18 cellular contexts compared by ENCODE assay signal in the genomic region with DNA sequence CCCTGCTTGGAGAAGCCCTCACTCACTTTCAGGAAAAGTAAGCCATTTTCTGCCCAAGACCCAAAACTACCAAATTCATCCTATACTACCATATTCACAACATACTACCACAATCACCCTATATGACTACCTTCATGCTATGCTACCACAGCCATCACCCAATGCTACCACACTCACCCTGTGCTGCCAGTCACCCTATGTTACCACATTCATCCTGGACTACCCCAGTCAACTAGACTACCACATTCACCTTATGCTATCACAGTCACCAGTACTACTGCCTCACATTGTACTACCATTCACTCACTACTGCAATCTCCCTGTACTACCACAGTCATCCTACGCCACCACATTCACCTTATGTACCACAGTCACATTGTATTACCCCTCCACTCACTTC. TPM values are rescaled to one million over a fixed set of nuclear protein-coding genes. Genes with fewer than 3 reads are reported as not detected.
DNase-seq lines count a peak whose midpoint lies in the region; ATAC-seq and TF ChIP-seq lines count a peak whose summit lies in the region.
"Had no signal": no experiment of that assay in that cellular context is flagged by ENCODE, and none has a peak within 500 bp of the region (broad histone marks: within the 10 kb centered on the region; RNA-seq: fewer than 3 reads in every experiment).

No MANE protein-coding gene starts in this region.

- H3K27ac Mint-ChIP-seq in activated CD8-positive, alpha-beta T cell treated with anti-CD3 and anti-CD28 coated beads for 36 hours: no peak overlapping the region
- H3K27ac Mint-ChIP-seq in activated CD8-positive, alpha-beta T cell treated with anti-CD3 and anti-CD28 coated beads, Interleukin-2, amount 10 ng/mL, durations not matched to agents 7 days and 5 days: no peak overlapping the region
- H3K27ac Mint-ChIP-seq in stimulated activated naive CD8-positive, alpha-beta T cell treated with anti-CD3 and anti-CD28 coated beads, Interleukin-15, amount 100 ng/mL, for 72 hours: no peak overlapping the region
- H3K27ac Mint-ChIP-seq in endodermal cell: no peak overlapping the region
- no peak overlapping the region for H3K27ac Mint-ChIP-seq in stimulated activated effector memory CD8-positive, alpha-beta T cell treated with anti-CD3 and anti-CD28 coated beads, Interleukin-12 subunit alpha, Interleukin-12 subunit beta, amount 100 ng/mL, for 72 hours
- H3K27ac Mint-ChIP-seq: CD8-positive, alpha-beta memory T cell had no signal

- H3K9ac ChIP-seq in endodermal cell (ENCODE audit: extremely low read depth, low read length, poor library complexity, severe bottlenecking): no peak overlapping the region
- H3K9ac ChIP-seq: BLaER1, GM23248 had no signal

- H3K4me3 Mint-ChIP-seq in activated CD8-positive, alpha-beta T cell treated with anti-CD3 and anti-CD28 coated beads for 36 hours: no peak overlapping the region
- H3K4me3 Mint-ChIP-seq in activated CD8-positive, alpha-beta T cell treated with anti-CD3 and anti-CD28 coated beads, Interleukin-2, amount 10 ng/mL, durations not matched to agents 7 days and 5 days: no peak overlapping the region
- H3K4me3 Mint-ChIP-seq in stimulated activated naive CD8-positive, alpha-beta T cell treated with anti-CD3 and anti-CD28 coated beads, Interleukin-15, amount 100 ng/mL, for 72 hours: no peak overlapping the region
- H3K4me3 Mint-ChIP-seq in endodermal cell: no peak overlapping the region
- no peak overlapping the region for H3K4me3 Mint-ChIP-seq in stimulated activated effector memory CD8-positive, alpha-beta T cell treated with anti-CD3 and anti-CD28 coated beads, Interleukin-12 subunit alpha, Interleukin-12 subunit beta, amount 100 ng/mL, for 72 hours
- H3K4me3 Mint-ChIP-seq: CD8-positive, alpha-beta memory T cell had no signal

- no peak overlapping the region for H3K27ac ChIP-seq in endodermal cell (ENCODE audit: low read depth, low read length)
- H3K27ac ChIP-seq in caudate nucleus (ENCODE audit: low read depth, low read length): no peak overlapping the region
- H3K27ac ChIP-seq: BLaER1, GM23248, HL-60 had no signal

- no peaks in the 10 kb centered on the region for H3K9me3 ChIP-seq in endodermal cell (ENCODE audit: control insufficient read depth, low read length)
- H3K9me3 ChIP-seq: BLaER1, Caco-2 had no signal

- intact Hi-C loops in activated CD8-positive, alpha-beta T cell treated with anti-CD3 and anti-CD28 coated beads for 36 hours (cut with micrococcal nuclease): no loop called here

- H3K36me3 Mint-ChIP-seq in activated CD8-positive, alpha-beta T cell treated with anti-CD3 and anti-CD28 coated beads for 36 hours (ENCODE audit: low read depth): no peaks in the 10 kb centered on the region
- H3K36me3 Mint-ChIP-seq in activated CD8-positive, alpha-beta T cell treated with anti-CD3 and anti-CD28 coated beads, Interleukin-2, amount 10 ng/mL, durations not matched to agents 7 days and 5 days (ENCODE audit: low read depth): no peaks in the 10 kb centered on the region
- H3K36me3 Mint-ChIP-seq in endodermal cell (ENCODE audit: low read depth): no peaks in the 10 kb centered on the region
- H3K36me3 Mint-ChIP-seq in stimulated activated effector memory CD8-positive, alpha-beta T cell treated with anti-CD3 and anti-CD28 coated beads, Interleukin-12 subunit alpha, Interleukin-12 subunit beta, amount 100 ng/mL, for 72 hours: no peaks in the 10 kb centered on the region
- H3K36me3 Mint-ChIP-seq: CD8-positive, alpha-beta memory T cell had no signal

- no peaks in the 10 kb centered on the region for H3K4me1 Mint-ChIP-seq in activated CD8-positive, alpha-beta T cell treated with anti-CD3 and anti-CD28 coated beads for 36 hours (ENCODE audit: low read depth)
- H3K4me1 Mint-ChIP-seq in activated CD8-positive, alpha-beta T cell treated with anti-CD3 and anti-CD28 coated beads, Interleukin-2, amount 10 ng/mL, durations not matched to agents 7 days and 5 days (ENCODE audit: low read depth): no peaks in the 10 kb centered on the region
- H3K4me1 Mint-ChIP-seq in stimulated activated naive CD8-positive, alpha-beta T cell treated with anti-CD3 and anti-CD28 coated beads, Interleukin-15, amount 100 ng/mL, for 72 hours: no peaks in the 10 kb centered on the region
- no peaks in the 10 kb centered on the region for H3K4me1 Mint-ChIP-seq in endodermal cell
- no peaks in the 10 kb centered on the region for H3K4me1 Mint-ChIP-seq in stimulated activated effector memory CD8-positive, alpha-beta T cell treated with anti-CD3 and anti-CD28 coated beads, Interleukin-12 subunit alpha, Interleukin-12 subunit beta, amount 100 ng/mL, for 72 hours
- H3K4me1 Mint-ChIP-seq: CD8-positive, alpha-beta memory T cell had no signal

- H3K27me3 Mint-ChIP-seq in activated CD8-positive, alpha-beta T cell treated with anti-CD3 and anti-CD28 coated beads for 36 hours: no peaks in the 10 kb centered on the region
- H3K27me3 Mint-ChIP-seq in activated CD8-positive, alpha-beta T cell treated with anti-CD3 and anti-CD28 coated beads, Interleukin-2, amount 10 ng/mL, durations not matched to agents 7 days and 5 days (ENCODE audit: low read depth): no peaks in the 10 kb centered on the region
- no peaks in the 10 kb centered on the region for H3K27me3 Mint-ChIP-seq in stimulated activated naive CD8-positive, alpha-beta T cell treated with anti-CD3 and anti-CD28 coated beads, Interleukin-15, amount 100 ng/mL, for 72 hours
- H3K27me3 Mint-ChIP-seq in endodermal cell (ENCODE audit: insufficient read depth): no peaks in the 10 kb centered on the region

- CTCF ChIA-PET in activated CD8-positive, alpha-beta T cell treated with anti-CD3 and anti-CD28 coated beads for 36 hours (lab: Charles Lee): no interaction called here
- CTCF ChIA-PET in activated CD8-positive, alpha-beta T cell treated with anti-CD3 and anti-CD28 coated beads, Interleukin-2, amount 10 ng/mL, durations not matched to agents 7 days and 5 days (lab: Charles Lee): no interaction called here

- no peaks in the 10 kb centered on the region for H3K27me3 ChIP-seq in endodermal cell (ENCODE audit: control insufficient read depth, insufficient read depth, low read length, poor library complexity, severe bottlenecking)
- H3K27me3 ChIP-seq: BLaER1 had no signal

- no peaks in the 10 kb centered on the region for H3K36me3 ChIP-seq in endodermal cell (ENCODE audit: control insufficient read depth, insufficient read depth, low read length)
- H3K36me3 ChIP-seq: BLaER1 had no signal

- no peak overlapping the region for H3K4me3 ChIP-seq in endodermal cell (ENCODE audit: low read length)
- H3K4me3 ChIP-seq: BLaER1, GM23248 had no signal

- POLR2A ChIA-PET in activated CD8-positive, alpha-beta T cell treated with anti-CD3 and anti-CD28 coated beads for 36 hours (lab: Charles Lee): no interaction called here
- POLR2A ChIA-PET in activated CD8-positive, alpha-beta T cell treated with anti-CD3 and anti-CD28 coated beads, Interleukin-2, amount 10 ng/mL, durations not matched to agents 7 days and 5 days (lab: Charles Lee): no interaction called here

- no peaks in the 10 kb centered on the region for H3K9me3 Mint-ChIP-seq in activated CD8-positive, alpha-beta T cell treated with anti-CD3 and anti-CD28 coated beads for 36 hours
- H3K9me3 Mint-ChIP-seq in activated CD8-positive, alpha-beta T cell treated with anti-CD3 and anti-CD28 coated beads, Interleukin-2, amount 10 ng/mL, durations not matched to agents 7 days and 5 days (ENCODE audit: insufficient read depth): no peaks in the 10 kb centered on the region
- no peaks in the 10 kb centered on the region for H3K9me3 Mint-ChIP-seq in stimulated activated naive CD8-positive, alpha-beta T cell treated with anti-CD3 and anti-CD28 coated beads, Interleukin-15, amount 100 ng/mL, for 72 hours
- H3K9me3 Mint-ChIP-seq in endodermal cell: no peaks in the 10 kb centered on the region
- no peaks in the 10 kb centered on the region for H3K9me3 Mint-ChIP-seq in stimulated activated effector memory CD8-positive, alpha-beta T cell treated with anti-CD3 and anti-CD28 coated beads, Interleukin-12 subunit alpha, Interleukin-12 subunit beta, amount 100 ng/mL, for 72 hours
- H3K9me3 Mint-ChIP-seq: CD8-positive, alpha-beta memory T cell had no signal

- 92 to 100% methylated on average over 1 of the region's 1 CpG for WGBS in endodermal cell (ENCODE audit: insufficient coverage in 1 of 2, insufficient read length in 1 of 2), 2 experiments

- no peak for DNase-seq in activated CD8-positive, alpha-beta T cell treated with anti-CD3 and anti-CD28 coated beads for 36 hours
- DNase-seq in activated CD8-positive, alpha-beta T cell treated with anti-CD3 and anti-CD28 coated beads, Interleukin-2, amount 10 ng/mL, durations not matched to agents 7 days and 5 days: no peak
- DNase-seq in stimulated activated naive CD8-positive, alpha-beta T cell treated with anti-CD3 and anti-CD28 coated beads, Interleukin-15, amount 100 ng/mL, for 72 hours: no peak
- DNase-seq in stimulated activated naive CD8-positive, alpha-beta T cell treated with anti-CD3 and anti-CD28 coated beads, Interleukin-15, Interleukin-2, amounts not matched to agents 100 U/mL and 50 U/mL, for 24 hours: no peak
- DNase-seq in endodermal cell (peak; percentile 12), caudate nucleus (lab: John Stamatoyannopoulos, UW) (no peak)
- no peak for DNase-seq in stimulated activated effector memory CD8-positive, alpha-beta T cell treated with anti-CD3 and anti-CD28 coated beads, Interleukin-12 subunit alpha, Interleukin-12 subunit beta, amount 100 ng/mL, for 72 hours (ENCODE audit: low spot score in 2 of 2)
- DNase-seq: 8988T; AML-193; Caco-2; CD8-positive, alpha-beta memory T cell; DND-41; GDM1 had no signal

- TF ChIP-seq CTCF in activated CD8-positive, alpha-beta T cell treated with anti-CD3 and anti-CD28 coated beads for 36 hours (IDR thresholded peaks at IDR 0.05): no peak
- no peak for TF ChIP-seq CTCF in endodermal cell (conservative IDR thresholded peaks at IDR 0.05)

- no peaks in the 10 kb centered on the region for H3K4me1 ChIP-seq in endodermal cell (ENCODE audit: control insufficient read depth, insufficient read depth, low read length)
- H3K4me1 ChIP-seq: BLaER1, Caco-2 had no signal

- peak; percentile 34 for ATAC-seq in activated CD8-positive, alpha-beta T cell treated with anti-CD3 and anti-CD28 coated beads for 36 hours
- ATAC-seq in activated CD8-positive, alpha-beta T cell treated with anti-CD3 and anti-CD28 coated beads, Interleukin-2, amount 10 ng/mL, durations not matched to agents 7 days and 5 days: no peak
- ATAC-seq in stimulated activated naive CD8-positive, alpha-beta T cell treated with anti-CD3 and anti-CD28 coated beads, Interleukin-15, amount 100 ng/mL, for 72 hours: peak; percentile 74
- ATAC-seq in stimulated activated naive CD8-positive, alpha-beta T cell treated with anti-CD3 and anti-CD28 coated beads, Interleukin-15, Interleukin-2, amounts not matched to agents 100 U/mL and 50 U/mL, for 24 hours: no peak
- peak; percentile 71 for ATAC-seq in stimulated activated effector memory CD8-positive, alpha-beta T cell treated with anti-CD3 and anti-CD28 coated beads, Interleukin-12 subunit alpha, Interleukin-12 subunit beta, amount 100 ng/mL, for 72 hours
- ATAC-seq in GM21528 (IDR thresholded peaks at IDR 0.05; ENCODE audit: low FRiP score, unreplicated experiment): no peak
- ATAC-seq: HCT116 had no signal

RNA-seq across cellular contexts. Expression of a gene that starts 58.4 kb away (rescaled TPM):
- 100 to 1,000 TPM; 211 to 212 TPM for total RNA-seq in activated CD8-positive, alpha-beta T cell treated with anti-CD3 and anti-CD28 coated beads for 36 hours
- 100 to 1,000 TPM; 195 TPM for total RNA-seq in activated CD8-positive, alpha-beta T cell treated with anti-CD3 and anti-CD28 coated beads, Interleukin-2, amount 10 ng/mL, durations not matched to agents 7 days and 5 days
- 100 to 1,000 TPM; 114 to 118 TPM for total RNA-seq in endodermal cell
- polyA plus RNA-seq in endodermal cell (2013, experiment 1 of 2): 136 TPM
- 128 TPM for polyA plus RNA-seq in endodermal cell (2013, experiment 2 of 2)

Comparison
In these comparisons a context has a peak if more than half of its experiments do, and no peak if none do; other contexts are left out.
1. ATAC-seq: peak in activated CD8-positive, alpha-beta T cell treated with anti-CD3 and anti-CD28 coated beads for 36 hours (single experiment), stimulated activated naive CD8-positive, alpha-beta T cell treated with anti-CD3 and anti-CD28 coated beads, Interleukin-15, amount 100 ng/mL, for 72 hours (single experiment) and stimulated activated effector memory CD8-positive, alpha-beta T cell treated with anti-CD3 and anti-CD28 coated beads, Interleukin-12 subunit alpha, Interleukin-12 subunit beta, amount 100 ng/mL, for 72 hours (single experiment); none in activated CD8-positive, alpha-beta T cell treated with anti-CD3 and anti-CD28 coated beads, Interleukin-2, amount 10 ng/mL, durations not matched to agents 7 days and 5 days (single experiment), stimulated activated naive CD8-positive, alpha-beta T cell treated with anti-CD3 and anti-CD28 coated beads, Interleukin-15, Interleukin-2, amounts not matched to agents 100 U/mL and 50 U/mL, for 24 hours (single experiment) and GM21528 (single experiment).